In the genomic region with DNA sequence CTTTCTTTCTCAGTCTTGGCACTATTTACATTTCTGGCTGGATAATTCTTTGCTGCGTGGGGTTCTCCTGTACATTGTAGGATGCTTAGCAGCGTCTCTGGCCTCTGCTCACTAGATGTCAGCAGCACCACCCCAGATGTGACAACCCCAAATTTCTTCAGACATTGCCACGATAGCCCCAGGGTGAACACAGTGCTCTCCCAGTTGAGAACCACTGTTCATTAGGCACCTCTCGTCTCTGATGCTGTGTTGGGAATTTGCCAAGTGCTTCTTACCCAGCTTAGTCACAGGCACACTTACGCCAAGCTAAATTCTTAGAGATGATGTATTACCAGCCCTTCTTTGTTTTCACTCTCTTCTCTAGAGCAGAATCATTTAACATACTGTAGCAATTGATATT, we compare ENCODE assay signal across 11 cellular contexts. TPM values are rescaled to one million over a fixed set of nuclear protein-coding genes. Genes with fewer than 3 reads are reported as not detected.
DNase-seq lines count a peak whose midpoint lies in the region; ATAC-seq, FAIRE-seq and TF ChIP-seq lines count a peak whose summit lies in the region.
"Had no signal": no experiment of that assay in that cellular context is flagged by ENCODE, and none has a peak within 500 bp of the region (broad histone marks: within the 10 kb centered on the region; RNA-seq: fewer than 3 reads in every experiment).

No MANE protein-coding gene starts in this region.

- H3K4me2 ChIP-seq in skeletal muscle satellite cell (ENCODE audit: low read length), result peak overlapping the region; percentile 36

- no peaks in the 10 kb centered on the region for H3K27me3 ChIP-seq in bronchial epithelial cell (ENCODE audit: control insufficient read depth, insufficient read depth, low read length)
- H3K27me3 ChIP-seq in skeletal muscle satellite cell (ENCODE audit: control insufficient read depth, insufficient read depth, low read length), result no peaks in the 10 kb centered on the region
- H3K27me3 ChIP-seq: testis had no signal

- peaks cover 18% of the 10 kb centered on the region for H3K4me1 ChIP-seq in skeletal muscle satellite cell (ENCODE audit: control insufficient read depth, insufficient read depth, low read length)
- H3K4me1 ChIP-seq: testis had no signal

- ATAC-seq in HG03432 (IDR thresholded peaks at IDR 0.05; ENCODE audit: unreplicated experiment) (no peak), HG02763 (IDR thresholded peaks at IDR 0.05; ENCODE audit: unreplicated experiment) (no peak)

- peak overlapping the region; percentile 7 for H3K9ac ChIP-seq in skeletal muscle satellite cell (ENCODE audit: low read depth, low read length)

- no peak for FAIRE-seq in bronchial epithelial cell (lab: Jason Lieb, UNC)

- H3K36me3 ChIP-seq in bronchial epithelial cell (ENCODE audit: control insufficient read depth, insufficient read depth, low read length) (peaks cover 4% of the 10 kb centered on the region), skeletal muscle satellite cell (ENCODE audit: insufficient read depth, low read length) (no peaks in the 10 kb centered on the region)

- TF ChIP-seq CTCF in bronchial epithelial cell (IDR thresholded peaks at IDR 0.05; ENCODE audit: insufficient read depth, low read length, severe bottlenecking), result peak; percentile 16

- DNase-seq in HS-27A (ENCODE audit: low read depth), result peak; percentile 57
- peak; percentile 85 for DNase-seq in bronchial epithelial cell (ENCODE audit: low read depth)
- DNase-seq in D341Med (ENCODE audit: low spot score), result no peak
- DNase-seq: activated CD4-positive, alpha-beta T cell treated with anti-CD3 and anti-CD28 coated beads, Interleukin-2, amount 10 ng/mL, durations not matched to agents 24 days and 14 days; NCI-H2029; stimulated activated CD4-positive, alpha-beta T cell treated with anti-CD3 and anti-CD28 coated beads, Interleukin-1b, Interleukin-23, amount 100 ng/mL, for 48 hours; testis had no signal

- no peaks in the 10 kb centered on the region for H3K9me3 ChIP-seq in skeletal muscle satellite cell (replicated peaks; ENCODE audit: low read length)
- H3K9me3 ChIP-seq: testis had no signal

- H3K4me3 ChIP-seq in bronchial epithelial cell (ENCODE audit: low read depth, low read length) (no peak overlapping the region), skeletal muscle satellite cell (ENCODE audit: low read length) (no peak overlapping the region)
- H3K4me3 ChIP-seq: testis had no signal

RNA-seq across cellular contexts. Expression of a gene that starts 9.4 kb away (rescaled TPM):
- 1.8 and 3.2 TPM in 2 replicates for total RNA-seq in bronchial epithelial cell
- total RNA-seq in skeletal muscle satellite cell (2012; rRNA removed), result 3.9 and 5.1 TPM in 2 replicates

RNA-seq across cellular contexts. Expression of a gene that starts 19.0 kb away (rescaled TPM):
- 2.9 and 5.8 TPM in 2 replicates for total RNA-seq in bronchial epithelial cell
- 6.6 and 8.1 TPM in 2 replicates for total RNA-seq in skeletal muscle satellite cell (2012; rRNA removed)

RNA-seq across cellular contexts. Expression of a gene that starts 25.2 kb away (rescaled TPM):
- total RNA-seq in bronchial epithelial cell, result not detected in 2 replicates
- not detected in 2 replicates for total RNA-seq in skeletal muscle satellite cell (2012; rRNA removed)
- total RNA-seq: activated CD4-positive, alpha-beta T cell treated with anti-CD3 and anti-CD28 coated beads, Interleukin-2, amount 10 ng/mL, durations not matched to agents 24 days and 14 days; SK-MEL-5; testis had no signal

RNA-seq across cellular contexts. Expression of a gene that starts 57.5 kb away (rescaled TPM):
- 0.38 TPM in 1 of 2 replicates, not detected in the other for total RNA-seq in bronchial epithelial cell
- total RNA-seq in skeletal muscle satellite cell (2012; rRNA removed), result under 0.01 TPM in 1 of 2 replicates, not detected in the other
- total RNA-seq: activated CD4-positive, alpha-beta T cell treated with anti-CD3 and anti-CD28 coated beads, Interleukin-2, amount 10 ng/mL, durations not matched to agents 24 days and 14 days; SK-MEL-5 had no signal
